In genomic region chr2:155622443-155622842, GRCh38 we compare ENCODE assay signal across 7 cellular contexts.
"Had no signal": no experiment of that assay in that cellular context is flagged by ENCODE, and none has a peak within 500 bp of the region (broad histone marks: within the 10 kb centered on the region; RNA-seq: fewer than 3 reads in every experiment).

No MANE protein-coding gene starts in this region.

- H3K4me2 ChIP-seq: GM23338 had no signal

- H3K27ac ChIP-seq: HL-60 had no signal

- DNase-seq: H9, HCEC 1CT, KG1 had no signal

- ATAC-seq: GM23338 had no signal

- H2AFZ ChIP-seq: GM23338 had no signal

- H3K4me3 ChIP-seq: GM23338 had no signal

- FAIRE-seq: H1, H54 had no signal
